22 cellular contexts compared by ENCODE assay signal in the genomic region with DNA sequence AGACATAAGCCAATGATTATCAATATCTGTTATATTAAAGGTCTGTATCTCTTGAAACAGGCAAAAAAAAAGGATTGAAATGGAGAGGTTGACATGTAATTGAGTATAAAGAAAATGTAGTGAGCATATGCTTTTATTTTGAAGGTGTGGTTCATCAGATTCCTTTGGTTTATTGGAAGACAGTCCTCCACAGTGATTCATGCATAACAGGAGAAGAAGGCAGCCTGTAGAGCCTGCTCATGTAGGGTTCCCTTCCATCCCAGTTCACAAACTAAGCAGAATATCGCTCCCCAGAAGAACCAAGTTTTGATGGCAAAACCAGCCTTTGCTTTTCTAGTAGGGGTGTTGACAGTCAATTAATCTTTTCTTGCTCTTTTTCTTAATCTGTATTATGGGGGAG.
DNase-seq lines count a peak whose midpoint lies in the region; ATAC-seq, FAIRE-seq and TF ChIP-seq lines count a peak whose summit lies in the region.
"Had no signal": no experiment of that assay in that cellular context is flagged by ENCODE, and none has a peak within 500 bp of the region (broad histone marks: within the 10 kb centered on the region; RNA-seq: fewer than 3 reads in every experiment).

No MANE protein-coding gene starts in this region.

- H4K20me1 ChIP-seq in hepatocyte (ENCODE audit: insufficient read depth, poor library complexity, severe bottlenecking), result no peaks in the 10 kb centered on the region

- no peaks in the 10 kb centered on the region for H3K27me3 ChIP-seq in bronchial epithelial cell (ENCODE audit: control insufficient read depth, insufficient read depth, low read length)
- H3K27me3 ChIP-seq in foreskin keratinocyte, result no peaks in the 10 kb centered on the region
- no peaks in the 10 kb centered on the region for H3K27me3 ChIP-seq in hepatocyte

- ATAC-seq in foreskin keratinocyte (peak; percentile 55), HG03175 (IDR thresholded peaks at IDR 0.05; ENCODE audit: unreplicated experiment) (no peak)
- ATAC-seq: A549, Panc1 had no signal

- no peak overlapping the region for H2AFZ ChIP-seq in hepatocyte

- TF ChIP-seq CTCF in AG10803 (conservative IDR thresholded peaks at IDR 0.05; ENCODE audit: low read length) (no peak), bronchial epithelial cell (IDR thresholded peaks at IDR 0.05; ENCODE audit: insufficient read depth, low read length, severe bottlenecking) (no peak), foreskin keratinocyte (conservative IDR thresholded peaks at IDR 0.05) (no peak), hepatocyte (IDR thresholded peaks at IDR 0.05; ENCODE audit: poor library complexity) (no peak)

- H3K36me3 ChIP-seq in bronchial epithelial cell (ENCODE audit: control insufficient read depth, insufficient read depth, low read length) (no peaks in the 10 kb centered on the region), hepatocyte (replicated peaks; ENCODE audit: insufficient read depth, low read depth) (no peaks in the 10 kb centered on the region)

- no peak overlapping the region for H3K4me2 ChIP-seq in hepatocyte
- H3K4me2 ChIP-seq: A549, KMS-11 had no signal

- 89% methylated on average over 1 of the region's 1 CpG for WGBS in hepatocyte (ENCODE audit: low lambda C conversion rate, missing lambda C conversion rate)

- H3K9me3 ChIP-seq in hepatocyte (ENCODE audit: low read depth), result no peaks in the 10 kb centered on the region
- H3K9me3 ChIP-seq: A549 had no signal

- H3K27ac ChIP-seq in foreskin keratinocyte (no peak overlapping the region), hepatocyte (no peak overlapping the region)
- H3K27ac ChIP-seq: A549, HL-60, KMS-11 had no signal

- no peaks in the 10 kb centered on the region for H3K79me2 ChIP-seq in hepatocyte

- H3K4me3 ChIP-seq in AG10803 (ENCODE audit: low read length) (no peak overlapping the region), bronchial epithelial cell (ENCODE audit: low read depth, low read length) (no peak overlapping the region), hepatocyte (no peak overlapping the region)
- H3K4me3 ChIP-seq: A549 had no signal

- DNase-seq in AG10803 (ENCODE audit: low read depth), result peak; percentile 15
- peak; percentile 25 for DNase-seq in GM03348 (ENCODE audit: low spot score)
- peak; percentile 17 for DNase-seq in bronchial epithelial cell (ENCODE audit: low read depth)
- DNase-seq in foreskin keratinocyte, result peak in 1 of 2 donors; percentile 49
- no peak for DNase-seq in hepatocyte (ENCODE audit: low spot score)
- DNase-seq in amniotic stem cell (lab: John Stamatoyannopoulos, UW), result no peak
- DNase-seq: Calu3; NCI-H1048; NCI-H1417; NCI-H1694; NCI-H2029 treated with DMSO at 0.1 percent for 48 hours; NCI-H446 treated with DMSO at 0.1 percent for 48 hours; NCI-H526; NCI-H82; NK-92 treated with Interleukin-12 subunit alpha and Interleukin-12 subunit beta, amount 100 ng/mL, for 24 hours; SHP77 treated with DMSO at 0.1 percent for 48 hours had no signal

- no peaks in the 10 kb centered on the region for H3K4me1 ChIP-seq in foreskin keratinocyte
- H3K4me1 ChIP-seq in hepatocyte (ENCODE audit: insufficient read depth), result no peaks in the 10 kb centered on the region
- H3K4me1 ChIP-seq: A549 had no signal

- no peak for FAIRE-seq in bronchial epithelial cell (lab: Jason Lieb, UNC)
- FAIRE-seq: A549, GM12891 had no signal

- H3K9me2 ChIP-seq in hepatocyte (replicated peaks; ENCODE audit: insufficient read depth), result no peaks in the 10 kb centered on the region

Comparison
In these comparisons a context has a peak if more than half of its experiments do, and no peak if none do; other contexts are left out.
1. DNase-seq: peak in AG10803 (single experiment), GM03348 (single experiment) and bronchial epithelial cell (single experiment); none in hepatocyte (single experiment) and amniotic stem cell (single experiment).